ENCODE assay signal across 8 cellular contexts in the genomic region with DNA sequence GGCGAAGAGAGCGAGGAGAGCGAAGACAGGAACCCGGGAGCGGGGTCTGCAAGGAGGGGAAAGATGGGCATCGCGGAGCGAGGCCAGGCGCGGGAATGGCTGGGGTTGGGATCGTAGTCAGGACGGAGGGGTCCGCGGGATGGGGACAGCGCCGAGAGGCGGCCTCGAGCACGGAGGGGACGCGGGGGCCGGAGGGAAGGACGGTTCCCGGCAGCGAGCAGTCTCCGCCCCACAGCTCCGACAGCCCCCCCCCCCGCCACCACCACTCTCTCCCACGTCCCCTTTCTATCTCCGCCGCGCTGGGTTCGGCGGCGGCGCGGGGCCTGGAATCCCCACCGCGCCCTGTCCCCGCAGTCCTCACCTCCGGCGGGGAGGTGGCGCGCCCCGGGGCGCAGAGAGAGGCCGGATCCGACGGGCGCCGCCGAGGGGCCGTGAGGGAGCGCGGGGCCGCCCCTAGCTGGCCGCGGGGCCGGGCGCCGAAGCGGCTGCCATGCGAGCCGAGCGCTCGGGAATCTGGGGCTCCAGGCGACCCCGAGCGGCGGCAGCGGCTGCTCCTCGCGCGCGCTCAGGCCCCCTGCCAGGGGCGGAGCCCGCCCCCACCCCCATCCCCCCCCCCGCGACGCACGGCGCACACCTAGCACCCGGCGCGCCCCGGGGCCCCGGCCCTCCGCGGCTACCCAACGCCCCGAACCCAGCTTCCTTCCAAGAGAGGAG. TPM values are rescaled to one million over a fixed set of nuclear protein-coding genes. Genes with fewer than 3 reads are reported as not detected.
DNase-seq lines count a peak whose midpoint lies in the region; ATAC-seq and TF ChIP-seq lines count a peak whose summit lies in the region.

A gene with protein sequence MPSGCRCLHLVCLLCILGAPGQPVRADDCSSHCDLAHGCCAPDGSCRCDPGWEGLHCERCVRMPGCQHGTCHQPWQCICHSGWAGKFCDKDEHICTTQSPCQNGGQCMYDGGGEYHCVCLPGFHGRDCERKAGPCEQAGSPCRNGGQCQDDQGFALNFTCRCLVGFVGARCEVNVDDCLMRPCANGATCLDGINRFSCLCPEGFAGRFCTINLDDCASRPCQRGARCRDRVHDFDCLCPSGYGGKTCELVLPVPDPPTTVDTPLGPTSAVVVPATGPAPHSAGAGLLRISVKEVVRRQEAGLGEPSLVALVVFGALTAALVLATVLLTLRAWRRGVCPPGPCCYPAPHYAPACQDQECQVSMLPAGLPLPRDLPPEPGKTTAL (minus strand): TSS at position 515 of the 714 bp plus-strand sequence. CDS start 723 bp downstream, outside the sequence.

- H3K27me3 Mint-ChIP-seq in activated CD4-positive, alpha-beta memory T cell treated with anti-CD3 and anti-CD28 coated beads, Interleukin-2, amount 10 ng/mL, durations not matched to agents 7 days and 5 days = peaks cover 27% of the 10 kb centered on the region
- peaks cover 7 to 8% of the 10 kb centered on the region in 2 donors for H3K27me3 Mint-ChIP-seq in natural killer cell (ENCODE audit: low read depth in 2 of 2)

- peaks cover 4% of the 10 kb centered on the region for H3K4me1 ChIP-seq in upper lobe of right lung

- CTCF ChIA-PET in activated CD4-positive, alpha-beta memory T cell treated with anti-CD3 and anti-CD28 coated beads, Interleukin-2, amount 10 ng/mL, durations not matched to agents 7 days and 5 days (lab: Charles Lee) = interaction anchor here (0.6 to 5.5 kb wide), 5 partner anchors 11 to 226 kb away, joined by 3 to 62 read pairs (median 3); partner anchors contain the start of genes DNPH1 and LRRC73

- no peaks in the 10 kb centered on the region for H3K9me3 Mint-ChIP-seq in activated CD4-positive, alpha-beta memory T cell treated with anti-CD3 and anti-CD28 coated beads, Interleukin-2, amount 10 ng/mL, durations not matched to agents 7 days and 5 days
- H3K9me3 Mint-ChIP-seq in natural killer cell = no peaks in the 10 kb centered on the region

- H3K9me3 ChIP-seq in upper lobe of right lung = no peaks in the 10 kb centered on the region

- H3K36me3 ChIP-seq in upper lobe of right lung = peaks cover 14% of the 10 kb centered on the region

- POLR2A ChIA-PET in activated CD4-positive, alpha-beta memory T cell treated with anti-CD3 and anti-CD28 coated beads, Interleukin-2, amount 10 ng/mL, durations not matched to agents 7 days and 5 days (lab: Charles Lee) = interaction anchor here (0.6 to 1.9 kb wide), 3 partner anchors 15 to 51 kb away, joined by 3 to 9 read pairs (median 3); no protein-coding TSS in a partner anchor

- H3K27ac ChIP-seq in upper lobe of right lung = no peak within 1 kb of the TSS

- H3K4me3 ChIP-seq in epithelial cell of esophagus (ENCODE audit: low read length) = peak within 1 kb of the TSS; percentile 60
- H3K4me3 ChIP-seq in upper lobe of right lung = peak within 1 kb of the TSS; percentile 53

- H3K4me1 Mint-ChIP-seq in activated CD4-positive, alpha-beta memory T cell treated with anti-CD3 and anti-CD28 coated beads, Interleukin-2, amount 10 ng/mL, durations not matched to agents 7 days and 5 days = peaks cover 14% of the 10 kb centered on the region
- peaks cover 16 to 25% of the 10 kb centered on the region in 2 donors for H3K4me1 Mint-ChIP-seq in natural killer cell

- peaks cover 10% of the 10 kb centered on the region for H3K36me3 Mint-ChIP-seq in activated CD4-positive, alpha-beta memory T cell treated with anti-CD3 and anti-CD28 coated beads, Interleukin-2, amount 10 ng/mL, durations not matched to agents 7 days and 5 days (ENCODE audit: low read depth)
- no peaks in the 10 kb centered on the region for H3K36me3 Mint-ChIP-seq in natural killer cell

- H3K27ac Mint-ChIP-seq in activated CD4-positive, alpha-beta memory T cell treated with anti-CD3 and anti-CD28 coated beads, Interleukin-2, amount 10 ng/mL, durations not matched to agents 7 days and 5 days = peak within 1 kb of the TSS; percentile 41
- peak within 1 kb of the TSS; percentile 54 to 89 for H3K27ac Mint-ChIP-seq in natural killer cell

- peak; percentile 43 for DNase-seq in Daoy (ENCODE audit: low read depth)
- DNase-seq in HuH-7 (ENCODE audit: low spot score) = peak; percentile 64
- DNase-seq in activated CD4-positive, alpha-beta memory T cell treated with anti-CD3 and anti-CD28 coated beads, Interleukin-2, amount 10 ng/mL, durations not matched to agents 7 days and 5 days = peak; percentile 26
- peak; percentile 8 for DNase-seq in epithelial cell of esophagus (ENCODE audit: low read depth)
- DNase-seq in natural killer cell = peak; percentile 31
- DNase-seq in upper lobe of right lung = no peak

- ATAC-seq in natural killer cell (peak; percentile 49 to 68 (median 65)), upper lobe of right lung (peak; percentile 39), HG02571 (IDR thresholded peaks at IDR 0.05; ENCODE audit: unreplicated experiment) (no peak), HG03135 (IDR thresholded peaks at IDR 0.05; ENCODE audit: unreplicated experiment) (no peak)

- H3K27me3 ChIP-seq in upper lobe of right lung = peaks cover 24% of the 10 kb centered on the region

- intact Hi-C loops in natural killer cell (cut with micrococcal nuclease) = loop anchor here (1.0 to 2.0 kb wide), 2 partner anchors 28 to 51 kb away; partner anchors contain the start of gene ABCC10
- intact Hi-C loops in upper lobe of right lung (cut with DNase I) = loop anchor here (10.0 kb wide), 1 partner anchor 50 kb away; no protein-coding TSS in a partner anchor

- peak within 1 kb of the TSS; percentile 78 for H3K4me3 Mint-ChIP-seq in activated CD4-positive, alpha-beta memory T cell treated with anti-CD3 and anti-CD28 coated beads, Interleukin-2, amount 10 ng/mL, durations not matched to agents 7 days and 5 days
- peak within 1 kb of the TSS; percentile 91 for H3K4me3 Mint-ChIP-seq in natural killer cell

- TF ChIP-seq CTCF in epithelial cell of esophagus (IDR thresholded peaks at IDR 0.05; ENCODE audit: insufficient read depth, low read depth, low read length, missing control alignments) = no peak
- TF ChIP-seq CTCF in natural killer cell (IDR thresholded peaks at IDR 0.05) = no peak
- no peak for TF ChIP-seq CTCF in upper lobe of right lung (IDR thresholded peaks at IDR 0.05)

RNA-seq across cellular contexts. Expression of the gene that starts here (rescaled TPM):
- 1.4 and 2.4 TPM in 2 replicates for total RNA-seq in Daoy (2014; rRNA removed; shearing (Covaris generic))
- total RNA-seq in activated CD4-positive, alpha-beta memory T cell treated with anti-CD3 and anti-CD28 coated beads, Interleukin-2, amount 10 ng/mL, durations not matched to agents 7 days and 5 days = under 1 TPM; 0.18 to 0.50 TPM
- total RNA-seq in natural killer cell (not detected), upper lobe of right lung (0.23 TPM)

Comparison
In these comparisons a context has a peak if more than half of its experiments do, and no peak if none do; other contexts are left out.
1. Peak in DNase-seq in activated CD4-positive, alpha-beta memory T cell treated with anti-CD3 and anti-CD28 coated beads, Interleukin-2, amount 10 ng/mL, durations not matched to agents 7 days and 5 days; RNA of the gene not detected or under 1 TPM.
2. Peak in DNase-seq and ATAC-seq in natural killer cell; RNA of the gene not detected or under 1 TPM.
3. Peak in ATAC-seq and H3K4me3 ChIP-seq in upper lobe of right lung; RNA of the gene not detected or under 1 TPM.